In the genomic region with DNA sequence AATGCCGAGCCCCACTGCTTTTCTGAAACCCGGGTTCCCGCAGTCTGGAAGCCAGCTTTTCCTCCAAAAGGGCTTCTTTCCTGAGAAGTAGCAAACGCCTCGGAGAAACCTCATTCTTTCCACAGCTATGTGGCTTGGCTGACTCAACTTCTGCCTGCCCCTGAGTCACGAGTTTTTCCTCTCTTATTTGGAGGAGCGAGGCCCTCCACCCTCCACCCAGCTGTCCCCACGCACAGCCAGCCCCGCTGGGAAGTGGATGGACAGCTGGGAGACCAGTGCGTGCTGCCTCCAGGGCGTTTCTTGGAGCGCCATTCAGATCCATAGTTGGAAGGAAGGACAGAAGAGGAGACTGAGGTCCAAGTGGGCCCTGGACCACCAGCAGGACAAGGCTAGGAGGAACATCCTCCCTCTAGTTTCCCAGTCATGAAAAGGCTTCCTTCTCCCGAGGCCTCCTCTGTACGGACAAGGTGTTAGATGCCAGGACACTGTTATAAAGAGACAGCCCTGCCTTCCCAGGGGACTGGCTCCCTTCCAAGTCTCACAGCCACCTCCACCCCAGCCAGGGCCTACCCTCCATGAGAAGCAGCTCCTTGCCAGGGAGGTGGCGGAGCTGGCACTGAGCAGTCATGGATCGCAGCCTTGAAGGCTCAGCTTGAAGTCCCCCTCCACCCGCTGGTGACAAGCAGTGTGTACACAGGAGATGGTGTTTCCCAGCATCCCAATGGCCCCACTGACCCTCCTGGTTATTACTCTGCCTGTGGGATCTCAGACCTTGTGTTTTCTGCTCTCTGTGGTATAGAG, we compare ENCODE assay signal across 8 cellular contexts. TPM values are rescaled to one million over a fixed set of nuclear protein-coding genes. Genes with fewer than 3 reads are reported as not detected.
A peak's percentile ranks its signal among the peaks of the same experiment; 100 is the strongest.
DNase-seq lines count a peak whose midpoint lies in the region; ATAC-seq and TF ChIP-seq lines count a peak whose summit lies in the region.

No MANE protein-coding gene starts in this region.

- no peaks in the 10 kb centered on the region for H3K36me3 ChIP-seq in CD8-positive, alpha-beta T cell (ENCODE audit: insufficient read depth, low read length)
- no peaks in the 10 kb centered on the region for H3K36me3 ChIP-seq in mucosa of rectum (ENCODE audit: control insufficient read depth in 2 of 2, insufficient read depth in 2 of 2, low read length in 2 of 2)
- no peaks in the 10 kb centered on the region for H3K36me3 ChIP-seq in WERI-Rb-1

- H3K36me3 Mint-ChIP-seq in CD8-positive, alpha-beta T cell = peaks cover 6% of the 10 kb centered on the region

- H3K4me3 ChIP-seq in CD8-positive, alpha-beta T cell (ENCODE audit: low read depth, low read length) = no peak overlapping the region
- H3K4me3 ChIP-seq in choroid plexus epithelial cell (ENCODE audit: low read depth, low read length) (no peak overlapping the region), mucosa of rectum (ENCODE audit: low read length in 2 of 2) (no peak overlapping the region), WERI-Rb-1 (ENCODE audit: low read depth, low read length) (no peak overlapping the region)

- ATAC-seq in CD8-positive, alpha-beta T cell = no peak
- ATAC-seq in HG03108 (IDR thresholded peaks at IDR 0.05; ENCODE audit: unreplicated experiment) (no peak), GM18520 (IDR thresholded peaks at IDR 0.05; ENCODE audit: unreplicated experiment) (no peak), GM21390 (IDR thresholded peaks at IDR 0.05; ENCODE audit: unreplicated experiment) (no peak)

- peak overlapping the region in 1 of 2 donors; percentile 10 for H3K9ac ChIP-seq in mucosa of rectum (ENCODE audit: low read depth in 1 of 2, low read length in 2 of 2)

- H3K4me1 ChIP-seq in CD8-positive, alpha-beta T cell (ENCODE audit: insufficient read depth, low read length) = peaks cover 37% of the 10 kb centered on the region
- peaks cover 22 to 26% of the 10 kb centered on the region in 2 donors for H3K4me1 ChIP-seq in mucosa of rectum (ENCODE audit: control insufficient read depth in 2 of 2, insufficient read depth in 2 of 2, low read length in 2 of 2)

- peaks cover 41% of the 10 kb centered on the region for H3K4me1 Mint-ChIP-seq in CD8-positive, alpha-beta T cell (ENCODE audit: low read depth)

- no peak overlapping the region for H3K4me3 Mint-ChIP-seq in CD8-positive, alpha-beta T cell

- TF ChIP-seq CTCF in CD8-positive, alpha-beta T cell (IDR thresholded peaks at IDR 0.05) = no peak
- TF ChIP-seq CTCF in choroid plexus epithelial cell (conservative IDR thresholded peaks at IDR 0.05; ENCODE audit: low read depth, low read length) (no peak), WERI-Rb-1 (IDR thresholded peaks at IDR 0.05; ENCODE audit: low read depth, low read length) (no peak)

- intact Hi-C loops in CD8-positive, alpha-beta T cell (cut with DNase I, micrococcal nuclease) = no loop called here

- H3K9me3 ChIP-seq in CD8-positive, alpha-beta T cell (ENCODE audit: low read length) = no peaks in the 10 kb centered on the region
- H3K9me3 ChIP-seq in mucosa of rectum (ENCODE audit: control insufficient read depth in 2 of 2, low read length in 2 of 2) = no peaks in the 10 kb centered on the region
- H3K9me3 ChIP-seq in WERI-Rb-1 (ENCODE audit: severe bottlenecking) = no peaks in the 10 kb centered on the region

- POLR2A ChIA-PET in CD8-positive, alpha-beta T cell (lab: Charles Lee) = interaction anchor here (0.9 to 2.1 kb wide), 4 partner anchors 9 to 61 kb away, joined by 3 to 5 read pairs (median 4); a partner anchor contains a TSS

- H3K27me3 Mint-ChIP-seq in CD8-positive, alpha-beta T cell (ENCODE audit: low read depth) = no peaks in the 10 kb centered on the region

- no peaks in the 10 kb centered on the region for H3K9me3 Mint-ChIP-seq in CD8-positive, alpha-beta T cell

- CTCF ChIA-PET in CD8-positive, alpha-beta T cell (lab: Charles Lee) = interaction anchor here (0.7 to 4.4 kb wide), 8 partner anchors 10 to 54 kb away, joined by 3 to 36 read pairs (median 6); a partner anchor contains a TSS

- no peak for DNase-seq in CD8-positive, alpha-beta T cell
- DNase-seq in NCI-H2227 treated with DMSO at 0.1 percent for 48 hours (lab: John Stamatoyannopoulos, UW) (peak; percentile 32), choroid plexus epithelial cell (ENCODE audit: low read depth) (peak; percentile 84), WERI-Rb-1 (no peak)

- H3K27me3 ChIP-seq in CD8-positive, alpha-beta T cell (ENCODE audit: insufficient read depth, low read length) = no peaks in the 10 kb centered on the region
- H3K27me3 ChIP-seq in mucosa of rectum (ENCODE audit: control insufficient read depth in 2 of 2, insufficient read depth in 2 of 2, low read length in 2 of 2) (peaks cover 0 to 3% of the 10 kb centered on the region in 2 donors), WERI-Rb-1 (ENCODE audit: insufficient read depth, low read depth, severe bottlenecking) (no peaks in the 10 kb centered on the region)

- H3K27ac Mint-ChIP-seq in CD8-positive, alpha-beta T cell = peak overlapping the region; percentile 55

- H3K27ac ChIP-seq in CD8-positive, alpha-beta T cell (ENCODE audit: low read depth, low read length) = no peak overlapping the region
- H3K27ac ChIP-seq in mucosa of rectum (ENCODE audit: low read depth in 2 of 2, low read length in 2 of 2) (peak overlapping the region; percentile 76 to 82), WERI-Rb-1 (no peak overlapping the region)

RNA-seq across cellular contexts. Expression of a gene that starts 2.5 kb away (rescaled TPM):
- 10 to 100 TPM; 33.7 to 34.1 TPM for total RNA-seq in CD8-positive, alpha-beta T cell

RNA-seq across cellular contexts. Expression of a gene that starts 52.3 kb away (rescaled TPM):
- total RNA-seq in CD8-positive, alpha-beta T cell = 1 to 10 TPM; 7.0 to 8.9 TPM

RNA-seq across cellular contexts. Expression of a gene that starts 56.7 kb away (rescaled TPM):
- 10 to 100 TPM; 43.2 to 47.5 TPM for total RNA-seq in CD8-positive, alpha-beta T cell

Comparison
In these comparisons a context has a peak if more than half of its experiments do, and no peak if none do; other contexts are left out.
1. DNase-seq: peak in NCI-H2227 treated with DMSO at 0.1 percent for 48 hours (single experiment) and choroid plexus epithelial cell (single experiment); none in CD8-positive, alpha-beta T cell (0 of 7) and WERI-Rb-1 (single experiment).
2. H3K27ac ChIP-seq: peak in mucosa of rectum (2 of 2); none in CD8-positive, alpha-beta T cell (single experiment) and WERI-Rb-1 (single experiment).